ENCODE assay signal across 21 cellular contexts in genomic region chr15:101647251-101647650, GRCh38. TPM values are rescaled to one million over a fixed set of nuclear protein-coding genes. Genes with fewer than 3 reads are reported as not detected.
DNase-seq lines count a peak whose midpoint lies in the region; ATAC-seq and TF ChIP-seq lines count a peak whose summit lies in the region.
"Had no signal": no experiment of that assay in that cellular context is flagged by ENCODE, and none has a peak within 500 bp of the region (broad histone marks: within the 10 kb centered on the region; RNA-seq: fewer than 3 reads in every experiment).

No MANE protein-coding gene starts in this region.

- H3K9me3 Mint-ChIP-seq in activated T-cell treated with anti-CD3 and anti-CD28 coated beads, Interleukin-2, amount 50 U/mL, for 24 hours, result no peaks in the 10 kb centered on the region
- H3K9me3 Mint-ChIP-seq: neural progenitor cell had no signal

- peaks cover 25% of the 10 kb centered on the region for H4K20me1 ChIP-seq in osteoblast (ENCODE audit: insufficient read depth, low read length)

- H3K4me1 Mint-ChIP-seq in activated T-cell treated with anti-CD3 and anti-CD28 coated beads, Interleukin-2, amount 50 U/mL, for 24 hours (ENCODE audit: low read depth), result peaks cover 51% of the 10 kb centered on the region

- ATAC-seq in GM21390 (IDR thresholded peaks at IDR 0.05; ENCODE audit: unreplicated experiment), result no peak

- H3K4me3 ChIP-seq in BE2C (ENCODE audit: low read depth, low read length) (no peak overlapping the region), MG63 (no peak overlapping the region), osteoblast (ENCODE audit: insufficient read depth, low read length) (no peak overlapping the region)
- H3K4me3 ChIP-seq: neural progenitor cell, prostate gland, smooth muscle cell, uterus had no signal

- no peak overlapping the region for H3K27ac ChIP-seq in osteoblast (ENCODE audit: low read depth, low read length)
- H3K27ac ChIP-seq: C4-2B, neural progenitor cell, prostate gland, uterus had no signal

- H3K27ac Mint-ChIP-seq in activated T-cell treated with anti-CD3 and anti-CD28 coated beads, Interleukin-2, amount 50 U/mL, for 24 hours, result peak overlapping the region; percentile 80
- H3K27ac Mint-ChIP-seq: neural progenitor cell had no signal

- peaks cover 52% of the 10 kb centered on the region for H3K79me2 ChIP-seq in osteoblast (ENCODE audit: insufficient read depth, low read length)

- H3K9me3 ChIP-seq in BE2C (no peaks in the 10 kb centered on the region), MG63 (no peaks in the 10 kb centered on the region), osteoblast (ENCODE audit: low read depth, low read length) (no peaks in the 10 kb centered on the region)
- H3K9me3 ChIP-seq: prostate gland, uterus had no signal

- TF ChIP-seq CTCF in BE2C (IDR thresholded peaks at IDR 0.05; ENCODE audit: low read depth, low read length), result peak; percentile 19
- TF ChIP-seq CTCF in osteoblast (IDR thresholded peaks at IDR 0.05; ENCODE audit: extremely low read depth, low read depth, low read length), result no peak
- no peak for TF ChIP-seq CTCF in GM13976 (IDR thresholded peaks at IDR 0.05; ENCODE audit: borderline replicate concordance, control extremely low read depth, extremely low read depth, insufficient read depth, missing control alignments)

- DNase-seq in activated T-cell treated with anti-CD3 and anti-CD28 coated beads, Interleukin-2, amount 50 U/mL, for 24 hours, result no peak
- no peak for DNase-seq in activated T-cell treated with anti-CD3 and anti-CD28 coated beads for 4 hours
- peak; percentile 19 for DNase-seq in BE2C
- peak; percentile 23 for DNase-seq in MG63
- DNase-seq in osteoblast (ENCODE audit: insufficient read length, low spot score, missing footprints), result peak; percentile 81
- DNase-seq in GM13976 (ENCODE audit: low spot score), result no peak
- no peak for DNase-seq in effector CD4-positive, alpha-beta T cell
- DNase-seq: activated CD4-positive, alpha-beta T cell treated with anti-CD3 and anti-CD28 coated beads, Interleukin-2, amount 50 U/mL, for 4 hours; activated naive CD4-positive, alpha-beta T cell treated with Interleukin-2 at 50 U/mL for 16 hours; cortex of kidney; islet precursor cell; NCI-H1092 treated with DMSO at 0.1 percent for 48 hours; NCI-H1930; NCI-H526; T-helper 9 cell; uterus had no signal

- H3K27me3 ChIP-seq in BE2C (no peaks in the 10 kb centered on the region), MG63 (no peaks in the 10 kb centered on the region), osteoblast (ENCODE audit: insufficient read depth, low read length) (no peaks in the 10 kb centered on the region)
- H3K27me3 ChIP-seq: neural progenitor cell, uterus had no signal

- H3K36me3 ChIP-seq in BE2C, result peaks cover 66% of the 10 kb centered on the region
- peaks cover 81% of the 10 kb centered on the region for H3K36me3 ChIP-seq in MG63
- H3K36me3 ChIP-seq in osteoblast (ENCODE audit: insufficient read depth, low read length), result peaks cover 62% of the 10 kb centered on the region
- H3K36me3 ChIP-seq: uterus had no signal

- H2AFZ ChIP-seq in osteoblast (ENCODE audit: low read length), result no peak overlapping the region
- H2AFZ ChIP-seq: neural progenitor cell had no signal

- in situ Hi-C loops in GM13976 (cut with MboI; ENCODE audit: low sequenced_read_pairs, unreplicated experiment), result no loop called here

- no peaks in the 10 kb centered on the region for H3K27me3 Mint-ChIP-seq in activated T-cell treated with anti-CD3 and anti-CD28 coated beads, Interleukin-2, amount 50 U/mL, for 24 hours

- no peak overlapping the region for H3K4me2 ChIP-seq in osteoblast (ENCODE audit: insufficient read depth, low read length)
- H3K4me2 ChIP-seq: neural progenitor cell, smooth muscle cell had no signal

- H3K4me3 Mint-ChIP-seq in activated T-cell treated with anti-CD3 and anti-CD28 coated beads, Interleukin-2, amount 50 U/mL, for 24 hours, result no peak overlapping the region
- H3K4me3 Mint-ChIP-seq: neural progenitor cell had no signal

- H3K4me1 ChIP-seq in BE2C (peaks cover 7% of the 10 kb centered on the region), osteoblast (ENCODE audit: insufficient read depth, low read length) (peaks cover 13% of the 10 kb centered on the region)

- H3K36me3 Mint-ChIP-seq in activated T-cell treated with anti-CD3 and anti-CD28 coated beads, Interleukin-2, amount 50 U/mL, for 24 hours (ENCODE audit: low read depth), result peaks cover 92% of the 10 kb centered on the region

RNA-seq across cellular contexts. Expression of gene TM2D3, which starts 4.9 kb away (rescaled TPM):
- 81.4 TPM for polyA plus RNA-seq in BE2C (2012; ENCODE audit: insufficient read depth, insufficient read length, low read depth)
- total RNA-seq in MG63 (2014; rRNA removed; shearing (Covaris generic); ENCODE audit: low replicate concordance), result 32.8 and 51.4 TPM in 2 replicates
- 31.8 and 32.6 TPM in 2 replicates for total RNA-seq in osteoblast

Comparison
In these comparisons a context has a peak if more than half of its experiments do, and no peak if none do; other contexts are left out.
1. DNase-seq: peak in BE2C (single experiment), MG63 (single experiment) and osteoblast (single experiment); none in activated T-cell treated with anti-CD3 and anti-CD28 coated beads, Interleukin-2, amount 50 U/mL, for 24 hours (single experiment), activated T-cell treated with anti-CD3 and anti-CD28 coated beads for 4 hours (single experiment), GM13976 (single experiment) and effector CD4-positive, alpha-beta T cell (single experiment).